1 cellular context compared by ENCODE assay signal in genomic region chr17:17921192-17922082, GRCh38.
TF ChIP-seq lines count a peak whose summit lies in the region.

No MANE protein-coding gene starts in this region.

TF ChIP-seq in HEK293, 187 proteins besides CTCF, POLR2A, EP300 and RAD21 (continued from another document):
- TF ChIP-seq ZNF18 (tag by site-specific recombination; IDR thresholded peaks at IDR 0.05) (no peak), KLF8 (tag by site-specific recombination; IDR thresholded peaks at IDR 0.05) (0 out of 2 replicates have a peak, but pooled peaks have one; percentile 14), ZNF239 (tag by site-specific recombination; IDR thresholded peaks at IDR 0.05) (no peak), ZNF112 (tag by site-specific recombination; IDR thresholded peaks at IDR 0.05) (no peak), ZEB2 (tag by site-specific recombination; IDR thresholded peaks at IDR 0.05) (no peak; the same call in 1 of the 2 replicates), ZNF585B (tag by site-specific recombination; IDR thresholded peaks at IDR 0.05) (no peak), ZBTB7A (tag by site-specific recombination; IDR thresholded peaks at IDR 0.05; ENCODE audit: low read depth) (no peak), ZIC2 (tag by site-specific recombination; IDR thresholded peaks at IDR 0.05) (no peak), ZNF76 (tag by site-specific recombination; IDR thresholded peaks at IDR 0.05; ENCODE audit: borderline replicate concordance, low read depth) (no peak), ZNF791 (tag by site-specific recombination; IDR thresholded peaks at IDR 0.05) (no peak), ZNF792 (tag by site-specific recombination; IDR thresholded peaks at IDR 0.05) (no peak), PATZ1 (tag by site-specific recombination; IDR thresholded peaks at IDR 0.05) (peak; percentile 83), WT1 (tag by site-specific recombination; IDR thresholded peaks at IDR 0.05) (peak; percentile 48; the same call in 1 of the 2 replicates), FEZF1 (tag by site-specific recombination; IDR thresholded peaks at IDR 0.05) (no peak), ZNF146 (tag by site-specific recombination; IDR thresholded peaks at IDR 0.05) (no peak), HIC1 (tag by site-specific recombination; IDR thresholded peaks at IDR 0.05) (peak; percentile 52; the same call in 1 of the 2 replicates), ZNF670 (tag by site-specific recombination; IDR thresholded peaks at IDR 0.05; ENCODE audit: low read depth) (no peak), PRDM1 (tag by site-specific recombination; IDR thresholded peaks at IDR 0.05) (peak; percentile 88), ZNF140 (tag by site-specific recombination; IDR thresholded peaks at IDR 0.05) (no peak), ELK4 (IDR thresholded peaks at IDR 0.05; ENCODE audit: borderline replicate concordance, low read depth, low read length) (no peak), BCL11A (tag by site-specific recombination; IDR thresholded peaks at IDR 0.05; ENCODE audit: low read depth) (peak; percentile 30; the same call in 1 of the 2 replicates), SCRT1 (tag by site-specific recombination; IDR thresholded peaks at IDR 0.05; ENCODE audit: borderline replicate concordance) (no peak), ZNF398 (tag by site-specific recombination; IDR thresholded peaks at IDR 0.05) (peak; percentile 63), ZNF280D (tag by site-specific recombination; IDR thresholded peaks at IDR 0.05) (no peak), BCL11B (tag by site-specific recombination; IDR thresholded peaks at IDR 0.05; ENCODE audit: low read depth) (no peak), ZNF37A (tag by site-specific recombination; IDR thresholded peaks at IDR 0.05) (no peak), GLIS1 (tag by site-specific recombination; IDR thresholded peaks at IDR 0.05) (peak; percentile 94), ZBTB21 (tag by site-specific recombination; IDR thresholded peaks at IDR 0.05) (no peak), ZNF248 (tag by site-specific recombination; IDR thresholded peaks at IDR 0.05) (no peak), ZNF114 (tag by site-specific recombination; IDR thresholded peaks at IDR 0.05) (no peak)
